Comparison of ENCODE assay signal across 20 cellular contexts in genomic region chr5:133687212-133688051, GRCh38.
"Had no signal": no experiment of that assay in that cellular context is flagged by ENCODE, and none has a peak within 500 bp of the region (broad histone marks: within the 10 kb centered on the region; RNA-seq: fewer than 3 reads in every experiment).

No MANE protein-coding gene starts in this region.

- H3K79me2 ChIP-seq: hepatocyte had no signal

- H3K36me3 Mint-ChIP-seq: mesothelial cell of epicardium had no signal

- H3K27ac Mint-ChIP-seq: activated T-cell treated with anti-CD3 and anti-CD28 coated beads, Interleukin-2, amount 50 U/mL, for 72 hours; mesothelial cell of epicardium; nephron had no signal

- H3K4me3 Mint-ChIP-seq: activated T-cell treated with anti-CD3 and anti-CD28 coated beads, Interleukin-2, amount 50 U/mL, for 72 hours; mesothelial cell of epicardium; nephron had no signal

- DNase-seq: activated CD4-positive, alpha-beta T cell treated with anti-CD3 and anti-CD28 coated beads for 1 hour; activated CD4-positive, alpha-beta T cell treated with anti-CD3 and anti-CD28 coated beads, Interleukin-2, amount 50 U/mL, for 4 hours; activated effector memory CD4-positive, alpha-beta T cell treated with anti-CD3 and anti-CD28 coated beads, Interleukin-2, amount 50 U/mL, for 16 hours; activated naive CD4-positive, alpha-beta T cell treated with anti-CD3 and anti-CD28 coated beads, Interleukin-2, amount 50 U/mL, for 16 hours; cortex of kidney; foreskin fibroblast; left colon; lower lobe of right lung; retina; stimulated activated CD4-positive, alpha-beta T cell treated with anti-CD3 and anti-CD28 coated beads, Interleukin-12 subunit alpha, Interleukin-12 subunit beta, amount 100 ng/mL, for 4 hours; stimulated activated CD4-positive, alpha-beta T cell treated with anti-CD3 and anti-CD28 coated beads, Interleukin-1b, Interleukin-23, amount 100 ng/mL, for 48 hours; stimulated activated CD8-positive, alpha-beta memory T cell treated with anti-CD3 and anti-CD28 coated beads, Interleukin-4, amount 100 ng/mL, for 48 hours; stimulated activated naive CD4-positive, alpha-beta T cell; upper lobe of right lung; WERI-Rb-1 had no signal

- H2AFZ ChIP-seq: hepatocyte had no signal

- H3K36me3 ChIP-seq: lower lobe of right lung, upper lobe of right lung, WERI-Rb-1 had no signal

- H3K4me1 Mint-ChIP-seq: mesothelial cell of epicardium, nephron had no signal

- H3K27ac ChIP-seq: hepatocyte, lower lobe of right lung, upper lobe of right lung, WERI-Rb-1 had no signal

- H3K9me3 Mint-ChIP-seq: activated T-cell treated with anti-CD3 and anti-CD28 coated beads, Interleukin-2, amount 50 U/mL, for 72 hours; mesothelial cell of epicardium; nephron had no signal

- H3K4me2 ChIP-seq: hepatocyte had no signal

- ATAC-seq: left colon, lower lobe of right lung, upper lobe of right lung had no signal

- FAIRE-seq: islet of Langerhans had no signal

- H3K4me3 ChIP-seq: hepatocyte, lower lobe of right lung, upper lobe of right lung had no signal

- H3K4me1 ChIP-seq: lower lobe of right lung, upper lobe of right lung had no signal

- H3K9me3 ChIP-seq: lower lobe of right lung, upper lobe of right lung had no signal
